In genomic region chr7:87628780-87629569, GRCh38 we compare ENCODE assay signal across 7 cellular contexts. TPM values are rescaled to one million over a fixed set of nuclear protein-coding genes. Genes with fewer than 3 reads are reported as not detected.
A peak's percentile ranks its signal among the peaks of the same experiment; 100 is the strongest.
DNase-seq lines count a peak whose midpoint lies in the region; ATAC-seq and TF ChIP-seq lines count a peak whose summit lies in the region.

No MANE protein-coding gene starts in this region.

- no peak for TF ChIP-seq POLR2A in upper lobe of left lung (IDR thresholded peaks at IDR 0.05)

- no peak for TF ChIP-seq CTCF in foreskin keratinocyte (conservative IDR thresholded peaks at IDR 0.05)
- TF ChIP-seq CTCF in nephron (IDR thresholded peaks at IDR 0.05; ENCODE audit: unreplicated experiment in 3 of 3) = no peak
- no peak for TF ChIP-seq CTCF in upper lobe of left lung (IDR thresholded peaks at IDR 0.05)

- DNase-seq in NCI-H526 treated with DMSO at 0.1 percent for 48 hours (lab: John Stamatoyannopoulos, UW) = peak; percentile 63
- peak; percentile 28 for DNase-seq in activated gamma-delta T cell (lab: John Stamatoyannopoulos, UW)
- peak; percentile 31 to 63 for DNase-seq in foreskin keratinocyte
- DNase-seq in upper lobe of left lung = peak; percentile 25 to 86
- DNase-seq in NCI-H1048 (lab: John Stamatoyannopoulos, UW) = no peak

- no peak for TF ChIP-seq EP300 in upper lobe of left lung (IDR thresholded peaks at IDR 0.05)

- no peak overlapping the region for H3K27ac Mint-ChIP-seq in nephron

- H3K9me3 ChIP-seq in upper lobe of left lung = no peaks in the 10 kb centered on the region

- no peaks in the 10 kb centered on the region for H3K9me3 Mint-ChIP-seq in nephron

- H3K4me1 Mint-ChIP-seq in nephron = no peaks in the 10 kb centered on the region

- H3K36me3 ChIP-seq in upper lobe of left lung = no peaks in the 10 kb centered on the region

- H3K27me3 ChIP-seq in foreskin keratinocyte = no peaks in the 10 kb centered on the region
- H3K27me3 ChIP-seq in upper lobe of left lung = peaks cover 0 to 7% (median 2%) of the 10 kb centered on the region in 4 donors

- peaks cover 32% of the 10 kb centered on the region for H3K27me3 Mint-ChIP-seq in nephron (ENCODE audit: low read depth)

- no peaks in the 10 kb centered on the region for H3K4me1 ChIP-seq in foreskin keratinocyte
- peaks cover 12 to 19% (median 17%) of the 10 kb centered on the region in 4 donors for H3K4me1 ChIP-seq in upper lobe of left lung

- no peaks in the 10 kb centered on the region for H3K36me3 Mint-ChIP-seq in nephron (ENCODE audit: low read depth)

- peak overlapping the region; percentile 87 to 92 (median 88) for H3K4me3 Mint-ChIP-seq in nephron

- ATAC-seq in GM18907 (IDR thresholded peaks at IDR 0.05; ENCODE audit: unreplicated experiment) = peak; percentile 26
- ATAC-seq in foreskin keratinocyte = peak; percentile 65
- ATAC-seq in upper lobe of left lung (ENCODE audit: low FRiP score in 2 of 2) = peak; percentile 35 to 40

- H3K4me3 ChIP-seq in upper lobe of left lung = peak overlapping the region; percentile 27 to 78 (median 62)

- 8 to 13% methylated on average over 15 to 27 of the region's 39 CpGs for WGBS in upper lobe of left lung, 2 donors

- H3K27ac ChIP-seq in foreskin keratinocyte (no peak overlapping the region), upper lobe of left lung (no peak overlapping the region)

RNA-seq across cellular contexts. Expression of gene RUNDC3B, which starts 0.8 kb away (rescaled TPM):
- total RNA-seq in foreskin keratinocyte = 0.35 and 0.48 TPM in 2 replicates
- polyA plus RNA-seq in foreskin keratinocyte = 0.08 and 0.19 TPM in 2 replicates
- 1 to 10 TPM in 3 of 6 donors, under 1 TPM in 3; under 0.01 to 3.6 (median 1.1) TPM for total RNA-seq in upper lobe of left lung

RNA-seq across cellular contexts. Expression of gene ABCB1, which starts 28.3 kb away (rescaled TPM):
- not detected in 2 replicates for total RNA-seq in foreskin keratinocyte
- not detected in 2 replicates for polyA plus RNA-seq in foreskin keratinocyte
- 10 to 100 TPM in 1 of 6 donors, 1 to 10 TPM in 5; 2.2 to 14.1 (median 4.1) TPM for total RNA-seq in upper lobe of left lung
